Comparison of ENCODE assay signal across 24 cellular contexts in genomic region chr17:68307443-68307842, GRCh38. TPM values are rescaled to one million over a fixed set of nuclear protein-coding genes. Genes with fewer than 3 reads are reported as not detected.
"Had no signal": no experiment of that assay in that cellular context is flagged by ENCODE, and none has a peak within 500 bp of the region (broad histone marks: within the 10 kb centered on the region; RNA-seq: fewer than 3 reads in every experiment).

No MANE protein-coding gene starts in this region.

- H3K27ac Mint-ChIP-seq: type B pancreatic cell had no signal

- H3K36me3 ChIP-seq: gastrocnemius medialis, lower lobe of right lung, pancreas, tibial artery had no signal

- H3K4me2 ChIP-seq: smooth muscle cell had no signal

- H3K27me3 Mint-ChIP-seq: naive thymus-derived CD8-positive, alpha-beta T cell; type B pancreatic cell had no signal

- H3K4me3 Mint-ChIP-seq: nephron progenitor cell, type B pancreatic cell had no signal

- DNase-seq: cortex of kidney; dorsolateral prefrontal cortex; effector CD4-positive, alpha-beta T cell; gastrocnemius medialis; head of caudate nucleus; left ventricle myocardium superior; lower lobe of right lung; naive thymus-derived CD8-positive, alpha-beta T cell; nephron progenitor cell; occipital lobe; pancreas; stimulated activated CD4-positive, alpha-beta T cell treated with anti-CD3 and anti-CD28 coated beads, Interleukin-12 subunit alpha, Interleukin-12 subunit beta, amount 100 ng/mL, for 4 hours; stimulated activated CD4-positive, alpha-beta T cell treated with anti-CD3 and anti-CD28 coated beads, Interleukin-1b, Interleukin-23, amount 100 ng/mL, for 48 hours; stimulated activated CD4-positive, alpha-beta T cell treated with anti-CD3 and anti-CD28 coated beads, Interleukin-4, amount 100 ng/mL, for 1 hour; stimulated activated CD8-positive, alpha-beta memory T cell treated with anti-CD3 and anti-CD28 coated beads, Interleukin-4, amount 100 ng/mL, for 48 hours; stimulated activated naive CD4-positive, alpha-beta T cell; substantia nigra; testis; tibial artery had no signal

- H3K27ac ChIP-seq: dorsolateral prefrontal cortex, epithelial cell of prostate, gastrocnemius medialis, lower lobe of right lung, pancreas, testis, tibial artery had no signal

- H3K9me3 ChIP-seq: gastrocnemius medialis, lower lobe of right lung, pancreas, testis, tibial artery had no signal

- H3K27me3 ChIP-seq: dorsolateral prefrontal cortex, gastrocnemius medialis, pancreas, testis, tibial artery had no signal

- ATAC-seq: esophagus mucosa; gastrocnemius medialis; left ventricle myocardium superior; lower lobe of right lung; naive thymus-derived CD8-positive, alpha-beta T cell; pancreas; sciatic nerve had no signal

- H3K9me3 Mint-ChIP-seq: naive thymus-derived CD8-positive, alpha-beta T cell; type B pancreatic cell had no signal

- H3K4me3 ChIP-seq: dorsolateral prefrontal cortex, gastrocnemius medialis, lower lobe of right lung, pancreas, smooth muscle cell, testis, tibial artery had no signal

- H3K4me1 ChIP-seq: testis, tibial artery had no signal

RNA-seq across cellular contexts. Expression of gene SLC16A6, which starts 16.5 kb away (rescaled TPM):
- total RNA-seq: left ventricle myocardium superior had no signal
- polyA plus RNA-seq: smooth muscle cell had no signal
